9 cellular contexts compared by ENCODE assay signal in genomic region chr6:83417880-83418663, GRCh38. TPM values are rescaled to one million over a fixed set of nuclear protein-coding genes. Genes with fewer than 3 reads are reported as not detected.
DNase-seq lines count a peak whose midpoint lies in the region; ATAC-seq and TF ChIP-seq lines count a peak whose summit lies in the region.
"Had no signal": no experiment of that assay in that cellular context is flagged by ENCODE, and none has a peak within 500 bp of the region (broad histone marks: within the 10 kb centered on the region; RNA-seq: fewer than 3 reads in every experiment).

No MANE protein-coding gene starts in this region.

- POLR2A ChIA-PET in Caco-2 (lab: Charles Lee), result interaction anchor here (1.0 kb wide), 1 partner anchor 95 kb away, joined by 7 read pairs; no protein-coding TSS in a partner anchor

- peak; percentile 63 to 75 for TF ChIP-seq CTCF in Caco-2 (IDR thresholded peaks at IDR 0.05; ENCODE audit: insufficient read depth in 1 of 2, low read depth in 1 of 2, low read length in 1 of 2, severe bottlenecking in 1 of 2, unreplicated experiment in 1 of 2)
- TF ChIP-seq CTCF in colonic mucosa (IDR thresholded peaks at IDR 0.05), result peak; percentile 69

- CTCF ChIA-PET in Caco-2 (lab: Charles Lee), result interaction anchor here (0.6 to 4.8 kb wide), 4 partner anchors 45 to 351 kb away, joined by 3 to 61 read pairs (median 6); partner anchors contain the start of genes DOP1A and PRSS35

- H3K4me1 Mint-ChIP-seq in Caco-2 (ENCODE audit: low read depth, unreplicated experiment), result peaks cover 35% of the 10 kb centered on the region

- peaks cover 64% of the 10 kb centered on the region for H3K36me3 Mint-ChIP-seq in Caco-2 (ENCODE audit: insufficient read depth, unreplicated experiment)

- no peak overlapping the region for H3K4me3 Mint-ChIP-seq in Caco-2 (ENCODE audit: unreplicated experiment)
- H3K4me3 Mint-ChIP-seq: immature natural killer cell had no signal

- H3K27ac ChIP-seq in colonic mucosa, result no peak overlapping the region

- H3K9ac ChIP-seq in colonic mucosa (ENCODE audit: low read depth in 2 of 2, low read length in 2 of 2), result no peak overlapping the region

- intact Hi-C loops in Caco-2 (cut with micrococcal nuclease; ENCODE audit: unreplicated experiment), result loop anchor here (1.0 kb wide), 3 partner anchors 44 to 196 kb away; partner anchors contain the start of gene PRSS35
- intact Hi-C loops in colonic mucosa (cut with DNase I), result loop anchor here (2.0 to 5.0 kb wide), 2 partner anchors 97 to 196 kb away; no protein-coding TSS in a partner anchor

- no peaks in the 10 kb centered on the region for H3K27me3 Mint-ChIP-seq in Caco-2 (ENCODE audit: insufficient read depth, unreplicated experiment)

- DNase-seq in Caco-2 (peak in 1 of 2 experiments; percentile 63), NCI-H345 treated with DMSO at 0.1 percent for 48 hours (lab: John Stamatoyannopoulos, UW; ENCODE audit: unreplicated experiment) (peak; percentile 8), colonic mucosa (no peak), medulla oblongata (ENCODE audit: extremely low spot score) (peak; percentile 59), T1000 (lab: John Stamatoyannopoulos, UW) (no peak)

- no peaks in the 10 kb centered on the region for H3K9me3 Mint-ChIP-seq in Caco-2 (ENCODE audit: unreplicated experiment)

- ATAC-seq in GM21619 (IDR thresholded peaks at IDR 0.05; ENCODE audit: unreplicated experiment) (peak; percentile 58), HG03108 (IDR thresholded peaks at IDR 0.05; ENCODE audit: unreplicated experiment) (no peak), GM19324 (IDR thresholded peaks at IDR 0.05; ENCODE audit: low FRiP score, unreplicated experiment) (no peak)

- no peaks in the 10 kb centered on the region for H3K9me3 ChIP-seq in Caco-2
- no peaks in the 10 kb centered on the region for H3K9me3 ChIP-seq in colonic mucosa

- H3K27me3 ChIP-seq in Caco-2 (replicated peaks; ENCODE audit: control insufficient read depth, insufficient read depth, low read length) (no peaks in the 10 kb centered on the region), colonic mucosa (no peaks in the 10 kb centered on the region)

- peak overlapping the region; percentile 5 for H3K27ac Mint-ChIP-seq in Caco-2 (ENCODE audit: unreplicated experiment)
- H3K27ac Mint-ChIP-seq: immature natural killer cell had no signal

- H3K36me3 ChIP-seq in Caco-2 (ENCODE audit: control insufficient read depth, insufficient read depth, low read length) (no peaks in the 10 kb centered on the region), colonic mucosa (no peaks in the 10 kb centered on the region)

- H3K4me1 ChIP-seq in Caco-2, result peaks cover 33% of the 10 kb centered on the region
- H3K4me1 ChIP-seq in colonic mucosa, result no peaks in the 10 kb centered on the region

- BruUV-seq in Caco-2 (replicated peaks; lab: Mats Ljungman, UMichigan), result no TSS peak

- H3K4me3 ChIP-seq in Caco-2 (ENCODE audit: low read depth, low read length), result no peak overlapping the region
- no peak overlapping the region for H3K4me3 ChIP-seq in colonic mucosa

RNA-seq across cellular contexts. Expression of gene ME1, which starts 12.8 kb away (rescaled TPM):
- total RNA-seq in Caco-2 (2022) (121 and 131 TPM in 2 replicates), colonic mucosa (10 to 100 TPM; 11.0 to 11.4 TPM)

Comparison
In these comparisons a context has a peak if more than half of its experiments do, and no peak if none do; other contexts are left out.
1. DNase-seq: peak in NCI-H345 treated with DMSO at 0.1 percent for 48 hours (single experiment) and medulla oblongata (single experiment); none in colonic mucosa (single experiment) and T1000 (single experiment).